In genomic region chr6:35318200-35318844, GRCh38 we compare ENCODE assay signal across 8 cellular contexts. TPM values are rescaled to one million over a fixed set of nuclear protein-coding genes. Genes with fewer than 3 reads are reported as not detected.
DNase-seq lines count a peak whose midpoint lies in the region; ATAC-seq, FAIRE-seq and TF ChIP-seq lines count a peak whose summit lies in the region.

No MANE protein-coding gene starts in this region.

- DNase-seq in Caki2 (ENCODE audit: low read depth) (peak; percentile 86), NCI-H1105 treated with DMSO at 0.1 percent for 48 hours (lab: John Stamatoyannopoulos, UW) (peak; percentile 85), adrenal gland (peak; percentile 79 to 89 (median 82)), cardiac septum (ENCODE audit: low spot score) (peak; percentile 85), pancreas (peak; percentile 78 to 96 (median 89)), SIG-M5 (lab: John Stamatoyannopoulos, UW) (no peak), GM19240 (ENCODE audit: insufficient read length, low spot score) (no peak)

- no peaks in the 10 kb centered on the region for H3K36me3 ChIP-seq in adrenal gland (replicated peaks in 1 of 2)
- no peaks in the 10 kb centered on the region for H3K36me3 ChIP-seq in pancreas

- 18 to 42% (median 28%) methylated on average over 30 to 47 of the region's 47 CpGs for WGBS in adrenal gland, 4 donors
- 7 to 8% methylated on average over 46 to 47 of the region's 47 CpGs for WGBS in pancreas, 2 donors

- TF ChIP-seq CTCF in adrenal gland (IDR thresholded peaks at IDR 0.05) (peak in 1 of 6 experiments; percentile 3), pancreas (IDR thresholded peaks at IDR 0.05) (no peak)

- H3K27ac ChIP-seq in adrenal gland = peak overlapping the region in 2 of 5 donors; percentile 10 to 15
- peak overlapping the region in 2 of 4 donors; percentile 29 to 31 for H3K27ac ChIP-seq in pancreas

- no peaks in the 10 kb centered on the region for H3K27me3 ChIP-seq in adrenal gland
- H3K27me3 ChIP-seq in pancreas = no peaks in the 10 kb centered on the region

- no peak for TF ChIP-seq POLR2A in adrenal gland (IDR thresholded peaks at IDR 0.05)

- in situ Hi-C loops in Caki2 (cut with HindIII; ENCODE audit: low pct_unique_long_range_greater_than_20kb, low sequenced_read_pairs) = no loop called here

- FAIRE-seq in pancreas (lab: Jason Lieb, UNC) = no peak

- peak overlapping the region in 2 of 4 donors; percentile 35 to 56 for H3K4me3 ChIP-seq in adrenal gland
- peak overlapping the region; percentile 36 to 65 (median 43) for H3K4me3 ChIP-seq in pancreas

- H3K4me1 ChIP-seq in adrenal gland (replicated peaks in 1 of 2) (peaks cover 5 to 10% of the 10 kb centered on the region in 2 donors), pancreas (peaks cover 3 to 7% (median 4%) of the 10 kb centered on the region in 3 donors)

- peak; percentile 97 to 100 (median 100) for ATAC-seq in pancreas
- no peak for ATAC-seq in HG03045 (IDR thresholded peaks at IDR 0.05; ENCODE audit: unreplicated experiment)

- intact Hi-C loops in adrenal gland (cut with DNase I) = no loop called here
- intact Hi-C loops in cardiac septum (cut with DNase I) = no loop called here
- intact Hi-C loops in pancreas (cut with DNase I) = no loop called here

- H3K9me3 ChIP-seq in adrenal gland (replicated peaks in 1 of 3) = no peaks in the 10 kb centered on the region
- H3K9me3 ChIP-seq in pancreas = no peaks in the 10 kb centered on the region

RNA-seq across cellular contexts. Expression of gene DEF6, which starts 20.7 kb away (rescaled TPM):
- 15.2 and 16.5 TPM in 2 replicates for total RNA-seq in Caki2 (2014; rRNA removed; shearing (Covaris generic); ENCODE audit: low replicate concordance)
- 10 to 100 TPM in 1 of 8 donors, 1 to 10 TPM in 7; 2.3 to 11.5 (median 6.1) TPM for total RNA-seq in adrenal gland
- polyA plus RNA-seq in adrenal gland = 10 to 100 TPM in 2 of 3 donors, 1 to 10 TPM in 1; 1.6 to 26.1 (median 21.3) TPM
- total RNA-seq in cardiac septum = 1.7 TPM
- 10 to 100 TPM in 5 of 6 donors, 1 to 10 TPM in 1; 9.4 to 14.0 (median 12.8) TPM for total RNA-seq in pancreas
- polyA plus RNA-seq in pancreas = 10 to 100 TPM; 37.9 to 40.6 TPM

RNA-seq across cellular contexts. Expression of gene PPARD, which starts 24.0 kb away (rescaled TPM):
- 2.8 TPM in 2 replicates for total RNA-seq in Caki2 (2014; rRNA removed; shearing (Covaris generic); ENCODE audit: low replicate concordance)
- total RNA-seq in adrenal gland = 10 to 100 TPM; 14.9 to 32.9 (median 21.6) TPM
- 10 to 100 TPM; 15.3 to 39.8 (median 29.5) TPM for polyA plus RNA-seq in adrenal gland
- total RNA-seq in cardiac septum = 19.0 TPM
- 10 to 100 TPM in 2 of 6 donors, 1 to 10 TPM in 4; 4.4 to 12.3 (median 6.0) TPM for total RNA-seq in pancreas
- polyA plus RNA-seq in pancreas = 10 to 100 TPM; 10.3 to 14.1 TPM

RNA-seq across cellular contexts. Expression of gene ZNF76, which starts 58.8 kb away (rescaled TPM):
- total RNA-seq in Caki2 (2014; rRNA removed; shearing (Covaris generic); ENCODE audit: low replicate concordance) = 15.2 and 18.3 TPM in 2 replicates
- total RNA-seq in adrenal gland (10 to 100 TPM; 26.1 to 74.0 (median 45.2) TPM), cardiac septum (39.9 TPM), pancreas (10 to 100 TPM; 14.9 to 25.0 (median 16.3) TPM)
- polyA plus RNA-seq in adrenal gland (100 to 1,000 TPM in 2 of 3 donors, 10 to 100 TPM in 1; 25.3 to 185 (median 100) TPM), pancreas (10 to 100 TPM; 48.2 to 51.1 TPM)

Comparison
In these comparisons a context has a peak if more than half of its experiments do, and no peak if none do; other contexts are left out.
1. DNase-seq: peak in Caki2 (single experiment), NCI-H1105 treated with DMSO at 0.1 percent for 48 hours (single experiment), adrenal gland (7 of 7), cardiac septum (single experiment) and pancreas (6 of 6); none in SIG-M5 (single experiment) and GM19240 (single experiment).